Comparison of ENCODE assay signal across 29 cellular contexts in the genomic region with DNA sequence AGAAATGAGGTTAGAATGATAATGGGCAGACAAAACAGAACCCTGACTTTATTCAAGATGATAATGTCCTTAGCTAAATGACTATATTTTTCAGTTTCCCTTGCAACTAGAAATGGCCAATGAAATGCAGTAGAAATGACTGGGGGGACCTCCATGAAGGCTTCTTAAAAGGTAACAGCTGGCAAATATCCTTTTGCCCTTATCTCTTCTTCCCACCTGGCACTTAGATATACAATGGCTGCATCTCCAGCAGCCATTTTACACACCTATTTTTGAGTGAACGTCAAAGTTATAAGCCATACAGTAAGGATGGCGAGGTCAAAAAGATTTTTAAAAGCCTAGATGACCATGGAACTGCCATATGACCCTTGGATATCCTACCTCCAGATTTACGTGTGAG.
"Had no signal": no experiment of that assay in that cellular context is flagged by ENCODE, and none has a peak within 500 bp of the region (broad histone marks: within the 10 kb centered on the region; RNA-seq: fewer than 3 reads in every experiment).

No MANE protein-coding gene starts in this region.

- H3K4me3 Mint-ChIP-seq: immature natural killer cell; naive thymus-derived CD4-positive, alpha-beta T cell; natural killer cell treated with Interleukin-12 subunit alpha and Interleukin-12 subunit beta and Interleukin-15 and Interleukin-18, amount 100 ng/mL, for 72 hours; stimulated activated effector memory CD8-positive, alpha-beta T cell treated with anti-CD3 and anti-CD28 coated beads, Interleukin-12 subunit alpha, Interleukin-12 subunit beta, amount 100 ng/mL, for 72 hours; stimulated activated naive CD8-positive, alpha-beta T cell treated with anti-CD3 and anti-CD28 coated beads, Interleukin-15, Interleukin-2, amounts not matched to agents 100 ng/mL and 50 ng/mL, for 24 hours had no signal

- H3K4me3 ChIP-seq: left lung, lower lobe of right lung, mucosa of descending colon, ovary, right atrium auricular region, skin epidermis, suprapubic skin, thoracic aorta, tibial artery, upper lobe of right lung had no signal

- FAIRE-seq: islet of Langerhans, kidney, urothelium cell line had no signal

- H3K9me3 Mint-ChIP-seq: immature natural killer cell; natural killer cell treated with Interleukin-12 subunit alpha and Interleukin-12 subunit beta and Interleukin-15 and Interleukin-18, amount 100 ng/mL, for 72 hours; stimulated activated effector memory CD8-positive, alpha-beta T cell treated with anti-CD3 and anti-CD28 coated beads, Interleukin-12 subunit alpha, Interleukin-12 subunit beta, amount 100 ng/mL, for 72 hours had no signal

- H3K27me3 Mint-ChIP-seq: naive thymus-derived CD4-positive, alpha-beta T cell; natural killer cell treated with Interleukin-12 subunit alpha and Interleukin-12 subunit beta and Interleukin-15 and Interleukin-18, amount 100 ng/mL, for 72 hours; progenitor cell of endocrine pancreas; stimulated activated naive CD8-positive, alpha-beta T cell treated with anti-CD3 and anti-CD28 coated beads, Interleukin-15, Interleukin-2, amounts not matched to agents 100 ng/mL and 50 ng/mL, for 24 hours had no signal

- H3K27ac Mint-ChIP-seq: immature natural killer cell; naive thymus-derived CD4-positive, alpha-beta T cell; natural killer cell treated with Interleukin-12 subunit alpha and Interleukin-12 subunit beta and Interleukin-15 and Interleukin-18, amount 100 ng/mL, for 72 hours; progenitor cell of endocrine pancreas; stimulated activated effector memory CD8-positive, alpha-beta T cell treated with anti-CD3 and anti-CD28 coated beads, Interleukin-12 subunit alpha, Interleukin-12 subunit beta, amount 100 ng/mL, for 72 hours; stimulated activated naive CD8-positive, alpha-beta T cell treated with anti-CD3 and anti-CD28 coated beads, Interleukin-15, Interleukin-2, amounts not matched to agents 100 ng/mL and 50 ng/mL, for 24 hours had no signal

- H3K9me3 ChIP-seq: left lung, lower lobe of right lung, mucosa of descending colon, ovary, right atrium auricular region, suprapubic skin, thoracic aorta, tibial artery, upper lobe of right lung had no signal

- DNase-seq: hypothalamus; immature natural killer cell; kidney; left colon; left lung; lower lobe of right lung; mammary epithelial cell; mesendoderm; midbrain; mucosa of descending colon; naive thymus-derived CD4-positive, alpha-beta T cell; ovary; stimulated activated CD4-positive, alpha-beta T cell treated with anti-CD3 and anti-CD28 coated beads, Interleukin-12 subunit alpha, Interleukin-12 subunit beta, amount 100 ng/mL, for 4 hours; stimulated activated CD4-positive, alpha-beta T cell treated with anti-CD3 and anti-CD28 coated beads, Interleukin-15, amount 100 ng/mL, for 24 hours; stimulated activated CD4-positive, alpha-beta T cell treated with anti-CD3 and anti-CD28 coated beads, Interleukin-4, amount 100 ng/mL, for 24 hours; stimulated activated naive CD4-positive, alpha-beta T cell; tibial artery; upper lobe of right lung had no signal

- ATAC-seq: left colon; left lung; lower lobe of right lung; mucosa of descending colon; naive thymus-derived CD4-positive, alpha-beta T cell; natural killer cell treated with Interleukin-12 subunit alpha and Interleukin-12 subunit beta and Interleukin-15 and Interleukin-18, amount 100 ng/mL, for 72 hours; sciatic nerve; stimulated activated effector memory CD8-positive, alpha-beta T cell treated with anti-CD3 and anti-CD28 coated beads, Interleukin-12 subunit alpha, Interleukin-12 subunit beta, amount 100 ng/mL, for 72 hours; upper lobe of right lung had no signal

- H3K36me3 Mint-ChIP-seq: immature natural killer cell; natural killer cell treated with Interleukin-12 subunit alpha and Interleukin-12 subunit beta and Interleukin-15 and Interleukin-18, amount 100 ng/mL, for 72 hours had no signal

- H3K27ac ChIP-seq: left lung, lower lobe of right lung, ovary, right atrium auricular region, skin epidermis, suprapubic skin, thoracic aorta, tibial artery, upper lobe of right lung had no signal

- H3K36me3 ChIP-seq: left lung, lower lobe of right lung, ovary, right atrium auricular region, suprapubic skin, thoracic aorta, tibial artery, upper lobe of right lung had no signal

- H3K27me3 ChIP-seq: left lung, ovary, right atrium auricular region, suprapubic skin, tibial artery, upper lobe of right lung had no signal
